In the genomic region with DNA sequence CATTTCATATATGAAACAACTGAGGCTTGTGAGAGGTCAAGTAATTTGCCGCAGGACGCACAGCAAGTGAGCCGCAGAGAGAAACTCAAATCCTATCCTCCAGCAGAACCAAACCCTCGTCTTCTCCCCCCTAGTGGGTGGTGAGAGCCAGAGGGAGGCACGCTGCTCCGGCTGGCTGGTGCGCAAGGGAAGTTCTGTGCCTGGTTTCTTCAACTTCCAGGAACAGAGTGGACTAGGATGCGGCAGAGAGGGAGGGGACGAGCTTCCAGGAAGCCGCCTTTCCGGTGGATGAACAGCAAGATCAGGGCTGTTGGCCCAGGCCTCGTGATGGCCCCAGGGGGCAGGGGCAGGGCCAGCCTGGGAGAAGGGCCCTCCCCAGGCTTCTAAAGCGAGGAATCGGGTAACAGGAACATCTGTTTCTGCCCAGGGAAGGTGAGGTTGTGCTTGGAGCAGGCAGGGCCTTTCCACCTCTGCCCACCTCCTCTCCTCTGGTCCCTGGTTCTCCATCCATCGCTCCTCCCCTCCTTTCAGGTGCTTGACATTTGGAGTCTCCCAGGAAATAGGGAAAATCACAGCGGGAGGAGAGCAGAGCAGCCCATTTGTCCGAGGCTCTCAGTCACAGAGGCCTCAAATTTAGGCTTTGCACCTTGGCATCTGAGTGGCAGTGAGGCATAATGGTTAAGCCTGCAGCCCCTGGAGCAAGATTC, we compare ENCODE assay signal across 11 cellular contexts. TPM values are rescaled to one million over a fixed set of nuclear protein-coding genes. Genes with fewer than 3 reads are reported as not detected.
A peak's percentile ranks its signal among the peaks of the same experiment; 100 is the strongest.
DNase-seq lines count a peak whose midpoint lies in the region; TF ChIP-seq lines count a peak whose summit lies in the region.
"Had no signal": no experiment of that assay in that cellular context is flagged by ENCODE, and none has a peak within 500 bp of the region (broad histone marks: within the 10 kb centered on the region; RNA-seq: fewer than 3 reads in every experiment).

No MANE protein-coding gene starts in this region.

- peak overlapping the region; percentile 2 for H2AFZ ChIP-seq in hepatocyte

- H3K27ac ChIP-seq in hepatocyte = no peak overlapping the region
- peak overlapping the region in 6 of 8 donors; percentile 10 to 59 (median 51) for H3K27ac ChIP-seq in spleen
- H3K27ac ChIP-seq: vagina had no signal

- H3K4me1 ChIP-seq in hepatocyte (ENCODE audit: insufficient read depth) (peaks cover 21% of the 10 kb centered on the region), spleen (peaks cover 0 to 18% (median 9%) of the 10 kb centered on the region in 6 donors)

- WGBS in hepatocyte (ENCODE audit: low lambda C conversion rate, missing lambda C conversion rate) = 34% methylated on average over 16 of the region's 17 CpGs
- WGBS in spleen, 5 donors = 45 to 59% (median 48%) methylated on average over 15 to 17 of the region's 17 CpGs

- TF ChIP-seq CTCF in hepatocyte (IDR thresholded peaks at IDR 0.05; ENCODE audit: poor library complexity) (no peak), spleen (IDR thresholded peaks at IDR 0.05 in 8 of 11, conservative IDR thresholded peaks at IDR 0.05 in 3 of 11) (peak in 4 of 11 experiments; percentile 11 to 37 (median 18))

- H3K4me3 ChIP-seq in hepatocyte (no peak overlapping the region), spleen (no peak overlapping the region)
- H3K4me3 ChIP-seq: vagina had no signal

- H3K79me2 ChIP-seq in hepatocyte = no peaks in the 10 kb centered on the region

- H3K36me3 ChIP-seq in hepatocyte (replicated peaks; ENCODE audit: insufficient read depth, low read depth) (no peaks in the 10 kb centered on the region), spleen (no peaks in the 10 kb centered on the region)
- H3K36me3 ChIP-seq: vagina had no signal

- H3K4me2 ChIP-seq in hepatocyte = no peak overlapping the region

- no peaks in the 10 kb centered on the region for H3K9me3 ChIP-seq in hepatocyte (ENCODE audit: low read depth)
- no peaks in the 10 kb centered on the region for H3K9me3 ChIP-seq in spleen
- H3K9me3 ChIP-seq: vagina had no signal

- H4K20me1 ChIP-seq in hepatocyte (ENCODE audit: insufficient read depth, poor library complexity, severe bottlenecking) = no peaks in the 10 kb centered on the region

- TF ChIP-seq POLR2A in spleen (IDR thresholded peaks at IDR 0.05) = no peak

- intact Hi-C loops in spleen (cut with DNase I; ENCODE audit: low total_unique reads) = no loop called here

- DNase-seq in NCI-H2227 (lab: John Stamatoyannopoulos, UW; ENCODE audit: unreplicated experiment) (peak; percentile 15), NCI-H2227 treated with DMSO at 0.1 percent for 48 hours (lab: John Stamatoyannopoulos, UW) (no peak), UCSD-AML1 (lab: John Stamatoyannopoulos, UW; ENCODE audit: unreplicated experiment) (peak; percentile 59), hepatocyte (ENCODE audit: low spot score) (peak; percentile 45), spleen (peak; percentile 77), NCI-H1048 (lab: John Stamatoyannopoulos, UW) (no peak)
- DNase-seq in NK-92 treated with Interleukin-12 subunit alpha and Interleukin-12 subunit beta, amount 100 ng/mL, for 24 hours (lab: John Stamatoyannopoulos, UW) = no peak
- no peak for DNase-seq in stimulated activated CD4-positive, alpha-beta T cell treated with anti-CD3 and anti-CD28 coated beads, Interleukin-2, amount 100 ng/mL, for 24 hours
- DNase-seq: activated CD8-positive, alpha-beta T cell treated with anti-CD3 and anti-CD28 coated beads for 36 hours had no signal

- no peaks in the 10 kb centered on the region for H3K9me2 ChIP-seq in hepatocyte (replicated peaks; ENCODE audit: insufficient read depth)

- H3K27me3 ChIP-seq in hepatocyte = no peaks in the 10 kb centered on the region
- H3K27me3 ChIP-seq in spleen (replicated peaks in 1 of 7) = peaks cover 0 to 29% (median 0%) of the 10 kb centered on the region in 7 donors
- H3K27me3 ChIP-seq: vagina had no signal

RNA-seq across cellular contexts. Expression of gene PDIK1L, which starts 16.8 kb away (rescaled TPM):
- total RNA-seq in hepatocyte (12.5 and 16.8 TPM in 2 replicates), spleen (10 to 100 TPM in 5 of 7 donors, 1 to 10 TPM in 2; 7.7 to 14.1 (median 11.6) TPM)
- polyA plus RNA-seq in hepatocyte (2.6 and 4.4 TPM in 2 replicates), spleen (1 to 10 TPM; 2.5 to 3.1 (median 3.1) TPM)

RNA-seq across cellular contexts. Expression of gene TRIM63, which starts 27.4 kb away (rescaled TPM):
- total RNA-seq in hepatocyte (2.9 and 5.7 TPM in 2 replicates), spleen (under 1 TPM in 2 of 7 donors, not detected in 5; 0.19 to 0.61 TPM)
- polyA plus RNA-seq in hepatocyte (8.2 and 9.5 TPM in 2 replicates), spleen (under 1 TPM; 0.13 to 0.33 (median 0.30) TPM)
- total RNA-seq: LHCN-M2, vagina had no signal

RNA-seq across cellular contexts. Expression of gene SLC30A2, which starts 48.9 kb away (rescaled TPM):
- 1.8 and 6.6 TPM in 2 replicates for total RNA-seq in hepatocyte
- polyA plus RNA-seq in hepatocyte = 4.5 and 4.8 TPM in 2 replicates
- not detected for total RNA-seq in spleen
- not detected for polyA plus RNA-seq in spleen
- total RNA-seq: activated CD8-positive, alpha-beta T cell treated with anti-CD3 and anti-CD28 coated beads for 36 hours; LHCN-M2; vagina had no signal

Comparison
In these comparisons a context has a peak if more than half of its experiments do, and no peak if none do; other contexts are left out.
1. DNase-seq: peak in NCI-H2227 (single experiment), UCSD-AML1 (single experiment), hepatocyte (single experiment) and spleen (single experiment); none in NCI-H2227 treated with DMSO at 0.1 percent for 48 hours (single experiment), NK-92 treated with Interleukin-12 subunit alpha and Interleukin-12 subunit beta, amount 100 ng/mL, for 24 hours (single experiment), stimulated activated CD4-positive, alpha-beta T cell treated with anti-CD3 and anti-CD28 coated beads, Interleukin-2, amount 100 ng/mL, for 24 hours (0 of 2) and NCI-H1048 (single experiment).